Comparison of ENCODE assay signal across 26 cellular contexts in the genomic region with DNA sequence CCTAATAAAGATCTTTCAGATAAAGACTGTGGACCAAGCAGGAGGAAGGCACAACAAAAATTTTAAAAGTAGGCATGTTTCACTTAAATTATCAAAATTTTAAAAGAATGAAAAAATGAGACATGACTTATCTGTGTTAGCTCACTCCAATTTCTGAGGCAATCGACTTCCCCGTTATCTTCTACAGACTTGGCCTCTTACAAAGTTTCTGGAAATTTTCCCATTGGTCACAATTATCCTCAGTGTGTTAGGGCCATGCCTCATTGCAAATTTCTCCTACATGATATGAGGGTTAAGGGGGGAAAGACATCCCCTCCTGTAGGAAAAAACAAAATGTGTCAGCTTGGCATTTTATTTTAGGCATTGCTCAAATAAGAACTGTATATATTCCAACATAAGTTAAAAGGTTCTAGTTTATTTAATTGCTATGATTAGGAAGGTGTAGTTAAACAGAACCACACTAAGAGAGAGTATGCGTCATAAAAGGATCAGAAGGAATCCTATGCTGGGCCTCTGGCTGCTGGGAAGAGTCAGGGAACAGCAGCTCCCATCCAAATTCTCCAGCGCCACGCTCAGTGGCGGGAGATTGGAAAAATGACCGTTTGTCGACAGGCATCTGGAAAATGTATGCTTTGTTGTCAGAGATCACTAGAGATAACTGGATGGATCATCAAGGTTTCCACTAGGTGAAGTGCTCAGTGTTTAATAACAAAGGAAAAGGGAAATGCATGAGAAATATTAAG.
DNase-seq lines count a peak whose midpoint lies in the region; ATAC-seq, FAIRE-seq and TF ChIP-seq lines count a peak whose summit lies in the region.
"Had no signal": no experiment of that assay in that cellular context is flagged by ENCODE, and none has a peak within 500 bp of the region (broad histone marks: within the 10 kb centered on the region; RNA-seq: fewer than 3 reads in every experiment).

No MANE protein-coding gene starts in this region.

- no peak overlapping the region for H3K4me3 ChIP-seq in liver (ENCODE audit: low read depth in 1 of 3, low read length in 3 of 3)
- H3K4me3 ChIP-seq in HepG2 (replicated peaks in 1 of 3; ENCODE audit: insufficient read depth in 1 of 3, low read depth in 2 of 3, low read length in 3 of 3), result no peak overlapping the region
- no peak overlapping the region for H3K4me3 ChIP-seq in fibroblast of the aortic adventitia (ENCODE audit: low read depth, low read length)
- no peak overlapping the region for H3K4me3 ChIP-seq in psoas muscle

- H3K4me1 Mint-ChIP-seq in neural crest cell, result peaks cover 30% of the 10 kb centered on the region
- H3K4me1 Mint-ChIP-seq: B cell had no signal

- H3K27ac ChIP-seq in liver (ENCODE audit: low read depth in 1 of 2, low read length in 2 of 2), result no peak overlapping the region
- no peak overlapping the region for H3K27ac ChIP-seq in HepG2 (ENCODE audit: extremely low read length, insufficient read depth, low read length)
- no peak overlapping the region for H3K27ac ChIP-seq in psoas muscle
- H3K27ac ChIP-seq: RWPE1 had no signal

- peak overlapping the region; percentile 39 for H3K27ac Mint-ChIP-seq in neural crest cell (ENCODE audit: unreplicated experiment)
- H3K27ac Mint-ChIP-seq: B cell, HFFc6 had no signal

- H3K79me2 ChIP-seq in HepG2 (ENCODE audit: insufficient read depth, low read length), result no peaks in the 10 kb centered on the region

- H4K20me1 ChIP-seq in HepG2 (ENCODE audit: insufficient read depth, low read length), result no peaks in the 10 kb centered on the region

- 84% methylated on average over 8 of the region's 8 CpGs for WGBS in liver
- 46% methylated on average over 8 of the region's 8 CpGs for WGBS in HepG2 (ENCODE audit: low lambda C conversion rate)
- 81 to 87% (median 82%) methylated on average over 8 of the region's 8 CpGs for WGBS in psoas muscle, 3 donors

- no peaks in the 10 kb centered on the region for H3K36me3 Mint-ChIP-seq in neural crest cell (ENCODE audit: low read depth)

- H3K4me2 ChIP-seq in HepG2 (ENCODE audit: low read depth, low read length), result no peak overlapping the region
- H3K4me2 ChIP-seq: SK-N-SH had no signal

- TF ChIP-seq RAD21 in liver (IDR thresholded peaks at IDR 0.05), result no peak
- TF ChIP-seq RAD21 in HepG2 (CRISPR knock-in tag; IDR thresholded peaks at IDR 0.05), result no peak

- no peak for TF ChIP-seq POLR2A in HepG2 (IDR thresholded peaks at IDR 0.05; ENCODE audit: insufficient read depth in 1 of 2, low read depth in 2 of 2, low read length in 2 of 2)

- no peak for ATAC-seq in HepG2
- ATAC-seq in psoas muscle, result no peak

- in situ Hi-C loops in HepG2 (cut with HindIII; ENCODE audit: extremely low pct_ligation_motif_present, low pct_unique_long_range_greater_than_20kb), result no loop called here

- TF ChIP-seq CTCF in liver (IDR thresholded peaks at IDR 0.05; ENCODE audit: low read depth, low read length, missing input control) (no peak), HepG2 (CRISPR knock-in tag; IDR thresholded peaks at IDR 0.05) (no peak), fibroblast of the aortic adventitia (IDR thresholded peaks at IDR 0.05; ENCODE audit: insufficient read depth, low read length) (no peak), neural crest cell (conservative IDR thresholded peaks at IDR 0.05) (no peak), psoas muscle (IDR thresholded peaks at IDR 0.05) (no peak)

- H2AFZ ChIP-seq in HepG2 (ENCODE audit: low read length), result no peak overlapping the region

- H3K9me3 Mint-ChIP-seq in neural crest cell, result peaks cover 3% of the 10 kb centered on the region
- H3K9me3 Mint-ChIP-seq: HFFc6 had no signal

- no peaks in the 10 kb centered on the region for H3K4me1 ChIP-seq in liver (ENCODE audit: control insufficient read depth in 4 of 4, insufficient read depth in 4 of 4, low read length in 3 of 4)
- H3K4me1 ChIP-seq in HepG2 (ENCODE audit: insufficient read depth, low read length), result no peaks in the 10 kb centered on the region
- no peaks in the 10 kb centered on the region for H3K4me1 ChIP-seq in psoas muscle

- TF ChIP-seq EP300 in HepG2 (IDR thresholded peaks at IDR 0.05; ENCODE audit: low read depth in 2 of 2, low read length in 2 of 2) (no peak), HepG2 (CRISPR knock-in tag; IDR thresholded peaks at IDR 0.05; ENCODE audit: borderline replicate concordance) (no peak)

- no peaks in the 10 kb centered on the region for H3K9me3 ChIP-seq in liver (ENCODE audit: control insufficient read depth in 4 of 4, low read length in 3 of 4)
- H3K9me3 ChIP-seq in HepG2 (ENCODE audit: low read length), result no peaks in the 10 kb centered on the region
- H3K9me3 ChIP-seq in psoas muscle, result no peaks in the 10 kb centered on the region
- H3K9me3 ChIP-seq: SK-N-SH had no signal

- no peak overlapping the region for H3K4me3 Mint-ChIP-seq in neural crest cell
- H3K4me3 Mint-ChIP-seq: B cell, HFFc6 had no signal

- no peak for FAIRE-seq in HepG2 (lab: Jason Lieb, UNC)
- FAIRE-seq: A204.1, D721Med, GM19239 had no signal

- no peak overlapping the region for H3K9ac ChIP-seq in liver (ENCODE audit: low read depth in 1 of 2, low read length in 2 of 2)
- no peak overlapping the region for H3K9ac ChIP-seq in HepG2 (ENCODE audit: insufficient read depth, low read depth, low read length)
- H3K9ac ChIP-seq: SK-N-SH had no signal

- CTCF ChIA-PET in HepG2 (lab: Yijun Ruan, JAX; ENCODE audit: low intra/inter-chr PET ratio, low total read pairs), result no interaction called here

- no peaks in the 10 kb centered on the region for H3K27me3 Mint-ChIP-seq in neural crest cell (ENCODE audit: low read depth)
- H3K27me3 Mint-ChIP-seq: B cell had no signal

- intact Hi-C loops in HepG2 (cut with micrococcal nuclease; ENCODE audit: unreplicated experiment) (no loop called here), psoas muscle (cut with DNase I) (no loop called here)

- H3K27me3 ChIP-seq in liver (ENCODE audit: control insufficient read depth in 4 of 4, insufficient read depth in 4 of 4, low read length in 3 of 4) (no peaks in the 10 kb centered on the region), HepG2 (ENCODE audit: control insufficient read depth in 1 of 2, insufficient read depth in 2 of 2, low read length in 2 of 2) (no peaks in the 10 kb centered on the region), psoas muscle (ENCODE audit: insufficient read depth in 3 of 3, low read length in 2 of 3) (peaks cover 0 to 2% (median 0%) of the 10 kb centered on the region in 3 donors)

- H3K36me3 ChIP-seq in liver (ENCODE audit: control insufficient read depth in 4 of 4, insufficient read depth in 3 of 4, low read depth in 1 of 4, low read length in 3 of 4) (no peaks in the 10 kb centered on the region), HepG2 (replicated peaks in 1 of 2; ENCODE audit: control insufficient read depth in 1 of 2, insufficient read depth in 2 of 2, low read length in 2 of 2) (no peaks in the 10 kb centered on the region), psoas muscle (ENCODE audit: insufficient read depth in 1 of 2, low read depth in 1 of 2) (no peaks in the 10 kb centered on the region)

- BruUV-seq in HepG2 (replicated peaks; lab: Mats Ljungman, UMichigan), result no TSS peak

- DNase-seq in HepG2 (ENCODE audit: low spot score) (no peak), fibroblast of the aortic adventitia (ENCODE audit: low read depth) (peak; percentile 53), neural crest cell (ENCODE audit: low read depth, low spot score) (no peak), GM19240 (ENCODE audit: insufficient read length, low spot score) (no peak), psoas muscle (no peak), superior temporal gyrus (ENCODE audit: extremely low spot score) (no peak)
- DNase-seq: DMS53; GF-D8; H7; HFFc6; KBM-7; NCI-H1105; NCI-H146; NCI-H2029; NCI-H226; NCI-H510A treated with DMSO at 0.1 percent for 48 hours; NCI-H748 treated with DMSO at 0.1 percent for 48 hours; NK-92 treated with Interleukin-12 subunit alpha and Interleukin-12 subunit beta, amount 100 ng/mL, for 24 hours; SHP77 treated with DMSO at 0.1 percent for 48 hours; SK-N-SH had no signal

- POLR2A ChIA-PET in HepG2 (lab: Yijun Ruan, JAX), result no interaction called here

TF ChIP-seq in liver, 16 proteins besides CTCF, POLR2A, EP300 and RAD21:
- TF ChIP-seq NR2F2 (IDR thresholded peaks at IDR 0.05) (peak; percentile 54), HNF4A (conservative IDR thresholded peaks at IDR 0.05) (no peak)

TF ChIP-seq in HepG2, 621 proteins besides CTCF, POLR2A, EP300 and RAD21:
- TF ChIP-seq TCF12 (IDR thresholded peaks at IDR 0.05) (no peak), TCF12 (CRISPR knock-in tag; IDR thresholded peaks at IDR 0.05) (no peak), ZBTB21 (CRISPR knock-in tag; IDR thresholded peaks at IDR 0.05) (no peak), ELF4 (CRISPR knock-in tag; IDR thresholded peaks at IDR 0.05; ENCODE audit: borderline replicate concordance) (no peak)
